1 cellular context compared by ENCODE assay signal in the genomic region with DNA sequence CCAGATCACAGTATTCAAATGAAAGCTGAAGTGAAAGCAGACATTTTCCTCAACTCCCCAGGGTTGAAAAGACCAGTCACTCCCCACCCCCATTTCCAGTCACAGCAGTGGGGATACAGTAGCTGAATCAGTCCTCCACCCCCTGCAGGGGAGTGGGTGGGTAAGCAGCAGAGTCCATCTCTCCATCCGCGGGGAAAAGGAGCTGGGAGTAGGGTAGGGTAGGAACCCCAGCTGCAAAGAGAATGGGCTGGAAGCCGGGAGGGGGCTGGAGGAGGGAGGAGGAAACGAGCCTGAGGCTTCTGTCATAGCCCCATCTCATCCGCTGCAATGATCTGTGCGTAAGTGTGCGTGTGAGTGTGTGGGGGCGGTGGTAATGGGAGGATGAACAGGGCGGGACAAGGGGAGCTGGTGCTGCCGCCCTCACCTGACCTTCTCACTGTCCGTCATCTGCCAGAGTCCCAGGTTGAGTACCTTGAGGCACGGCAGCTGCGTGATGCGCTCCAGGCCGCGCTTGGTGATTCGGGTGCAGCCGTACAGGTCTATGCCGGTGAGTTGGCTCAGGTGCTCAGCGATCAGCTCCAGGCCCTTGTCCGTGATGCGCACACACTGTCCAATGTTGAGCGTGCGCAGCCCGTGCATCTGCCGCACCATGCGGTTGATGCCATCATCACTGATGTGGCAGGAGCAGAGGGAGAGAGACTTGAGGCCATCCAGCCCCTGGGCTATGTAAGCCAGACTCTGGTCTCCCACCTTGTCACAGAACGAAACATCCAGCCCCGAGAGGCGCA.
TF ChIP-seq lines count a peak whose summit lies in the region.

No MANE protein-coding gene starts in this region.

TF ChIP-seq in K562, 482 proteins besides CTCF, POLR2A, EP300 and RAD21 (continued from another document):
- TF ChIP-seq PREB (CRISPR knock-in tag; IDR thresholded peaks at IDR 0.05) (no peak), SMARCC2 (IDR thresholded peaks at IDR 0.05; ENCODE audit: low read depth) (no peak), SMAD2 (IDR thresholded peaks at IDR 0.05; ENCODE audit: low read depth, low read length) (no peak), CBX1 (IDR thresholded peaks at IDR 0.05; ENCODE audit: low read depth) (no peak), ZNF232 (CRISPR knock-in tag; IDR thresholded peaks at IDR 0.05) (no peak), ZNF431 (CRISPR knock-in tag; IDR thresholded peaks at IDR 0.05) (no peak), ZSCAN32 (CRISPR knock-in tag; IDR thresholded peaks at IDR 0.05) (no peak), RBM15 (IDR thresholded peaks at IDR 0.05; ENCODE audit: insufficient read depth, low read length) (no peak), ZNF354B (CRISPR knock-in tag; IDR thresholded peaks at IDR 0.05) (no peak), SP1 (CRISPR knock-in tag; IDR thresholded peaks at IDR 0.05) (no peak), NR2F6 (CRISPR knock-in tag; IDR thresholded peaks at IDR 0.05) (no peak), TGIF2 (CRISPR knock-in tag; IDR thresholded peaks at IDR 0.05) (no peak), MAZ (CRISPR knock-in tag; conservative IDR thresholded peaks at IDR 0.05 in 1 of 2, IDR thresholded peaks at IDR 0.05 in 1 of 2) (0 out of 4 replicates have a peak, but pooled peaks of 1 of the 2 experiments have one; percentile 16), ZNF780A (CRISPR knock-in tag; IDR thresholded peaks at IDR 0.05) (no peak), SIN3B (IDR thresholded peaks at IDR 0.05; ENCODE audit: low read depth) (no peak), SPI1 (IDR thresholded peaks at IDR 0.05; ENCODE audit: borderline replicate concordance, low read depth, low read length) (no peak), GTF2A2 (tag; IDR thresholded peaks at IDR 0.05) (no peak), RBM14 (IDR thresholded peaks at IDR 0.05; ENCODE audit: borderline replicate concordance, insufficient read depth, low read depth, low read length) (no peak), ZNF174 (CRISPR knock-in tag; IDR thresholded peaks at IDR 0.05) (no peak), PHTF2 (CRISPR knock-in tag; IDR thresholded peaks at IDR 0.05) (no peak), ZNF217 (CRISPR knock-in tag; IDR thresholded peaks at IDR 0.05) (no peak), RCOR1 (IDR thresholded peaks at IDR 0.05; ENCODE audit: borderline replicate concordance in 1 of 2, low read depth in 2 of 2, low read length in 2 of 2) (0 out of 4 replicates have a peak, but pooled peaks of 1 of the 2 experiments have one; percentile 14), ZNF766 (CRISPR knock-in tag; conservative IDR thresholded peaks at IDR 0.05) (no peak), ZNF143 (CRISPR knock-in tag; IDR thresholded peaks at IDR 0.05) (no peak), ZNF263 (CRISPR knock-in tag; IDR thresholded peaks at IDR 0.05; ENCODE audit: borderline replicate concordance) (no peak), HDAC8 (tag; IDR thresholded peaks at IDR 0.05) (no peak)
TF ChIP-seq in K562: peak in this region for 14.
